ENCODE assay signal across 41 cellular contexts in the genomic region with DNA sequence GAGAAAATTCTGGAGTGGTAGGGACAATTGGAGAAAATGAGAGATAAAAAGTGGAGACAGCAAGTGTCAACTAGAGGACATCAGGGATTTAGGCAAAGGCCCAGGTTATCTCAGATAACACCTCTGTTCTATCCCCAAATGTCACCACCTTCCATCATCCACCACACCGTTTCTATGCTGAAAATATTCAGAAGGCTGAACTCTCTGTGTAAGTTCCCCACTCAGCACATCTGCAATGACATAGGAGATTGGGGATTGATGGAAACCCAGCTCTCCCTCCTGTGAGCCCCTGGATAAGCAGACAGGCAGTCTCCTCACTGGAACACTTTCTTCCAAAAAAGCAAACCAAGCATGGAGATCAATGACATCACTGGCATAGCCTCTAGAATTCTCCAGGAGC. TPM values are rescaled to one million over a fixed set of nuclear protein-coding genes. Genes with fewer than 3 reads are reported as not detected.
"Had no signal": no experiment of that assay in that cellular context is flagged by ENCODE, and none has a peak within 500 bp of the region (broad histone marks: within the 10 kb centered on the region; RNA-seq: fewer than 3 reads in every experiment).

No MANE protein-coding gene starts in this region.

- H3K4me1 Mint-ChIP-seq: activated B cell treated with CpG ODN at 0.5 μM for 24 hours had no signal

- H3K9me3 ChIP-seq: esophagus squamous epithelium, gastroesophageal sphincter had no signal

- H3K9me3 Mint-ChIP-seq: activated B cell treated with CpG ODN at 0.5 μM for 24 hours; activated CD4-positive, alpha-beta memory T cell treated with anti-CD3 and anti-CD28 coated beads, Interleukin-2, amount 10 ng/mL, durations not matched to agents 7 days and 5 days; activated CD4-positive, alpha-beta T cell treated with anti-CD3 and anti-CD28 coated beads, Interleukin-2, amount 10 ng/mL, durations not matched to agents 7 days and 5 days; activated T-cell treated with anti-CD3 and anti-CD28 coated beads, Interleukin-2, amount 50 U/mL, for 24 hours; activated T-cell treated with anti-CD3 and anti-CD28 coated beads, Interleukin-2, amount 50 U/mL, for 72 hours; effector memory CD8-positive, alpha-beta T cell; T-helper 2 cell treated with Interferon-gamma antibody and Interleukin-4, amounts not matched to agents 5 μg/mL and 100 μg/mL, for 36 hours had no signal

- H3K36me3 Mint-ChIP-seq: activated naive CD8-positive, alpha-beta T cell had no signal

- H3K36me3 ChIP-seq: brain microvascular endothelial cell, esophagus squamous epithelium, gastroesophageal sphincter, WERI-Rb-1 had no signal

- H3K4me3 ChIP-seq: esophagus squamous epithelium, gastroesophageal sphincter had no signal

- ATAC-seq: activated CD4-positive, CD25-positive, alpha-beta regulatory T cell treated with anti-CD3 and anti-CD28 coated beads, Interleukin-2, amount 50 U/mL, for 24 hours; activated T-cell treated with anti-CD3 and anti-CD28 coated beads, Interleukin-2, amount 50 U/mL, for 72 hours; effector memory CD8-positive, alpha-beta T cell; gastroesophageal sphincter; T-helper 17 cell had no signal

- H3K27ac ChIP-seq: brain microvascular endothelial cell, epithelial cell of prostate, esophagus squamous epithelium, gastroesophageal sphincter, WERI-Rb-1 had no signal

- H3K4me1 ChIP-seq: esophagus squamous epithelium, gastroesophageal sphincter had no signal

- H3K27ac Mint-ChIP-seq: activated B cell treated with CpG ODN at 0.5 μM for 24 hours; activated CD4-positive, alpha-beta memory T cell treated with anti-CD3 and anti-CD28 coated beads, Interleukin-2, amount 10 ng/mL, durations not matched to agents 7 days and 5 days; activated CD4-positive, alpha-beta T cell treated with anti-CD3 and anti-CD28 coated beads, Interleukin-2, amount 10 ng/mL, durations not matched to agents 7 days and 5 days; activated T-cell treated with anti-CD3 and anti-CD28 coated beads, Interleukin-2, amount 50 U/mL, for 24 hours; activated T-cell treated with anti-CD3 and anti-CD28 coated beads, Interleukin-2, amount 50 U/mL, for 72 hours; effector memory CD8-positive, alpha-beta T cell; T-helper 17 cell; T-helper 2 cell treated with Interferon-gamma antibody and Interleukin-4, amounts not matched to agents 5 μg/mL and 100 μg/mL, for 36 hours had no signal

- DNase-seq: activated B cell treated with CpG ODN at 0.5 μM for 24 hours; activated CD4-positive, alpha-beta memory T cell treated with anti-CD3 and anti-CD28 coated beads, Interleukin-2, amount 10 ng/mL, durations not matched to agents 7 days and 5 days; activated CD4-positive, alpha-beta T cell treated with anti-CD3 and anti-CD28 coated beads for 4 hours; activated CD4-positive, alpha-beta T cell treated with anti-CD3 and anti-CD28 coated beads, Interleukin-2, amount 10 ng/mL, durations not matched to agents 7 days and 5 days; activated CD4-positive, alpha-beta T cell treated with anti-CD3 and anti-CD28 coated beads, Interleukin-2, amount 50 U/mL, for 4 hours; activated CD8-positive, alpha-beta memory T cell treated with anti-CD3 and anti-CD28 coated beads, Interleukin-2, amount 50 U/mL, for 48 hours; activated effector memory CD4-positive, alpha-beta T cell treated with Interleukin-2 at 50 U/mL for 16 hours; activated gamma-delta T cell treated with Interleukin-2 at 50 U/mL for 16 hours; activated naive CD4-positive, alpha-beta T cell treated with anti-CD3 and anti-CD28 coated beads, Interleukin-2, amount 50 U/mL, for 16 hours; activated naive CD4-positive, alpha-beta T cell treated with Interleukin-2 at 50 U/mL for 16 hours; activated T-cell treated with anti-CD3 and anti-CD28 coated beads for 4 hours; activated T-cell treated with anti-CD3 and anti-CD28 coated beads, Interleukin-2, amount 50 U/mL, for 24 hours; activated T-cell treated with anti-CD3 and anti-CD28 coated beads, Interleukin-2, amount 50 U/mL, for 72 hours; amniotic stem cell; anterior cingulate cortex; brain microvascular endothelial cell; caudate nucleus; cortex of kidney; dermis blood vessel endothelial cell; effector CD4-positive, alpha-beta T cell; effector memory CD8-positive, alpha-beta T cell; esophagus squamous epithelium; foreskin melanocyte; T-helper 1 cell; T-helper 17 cell; T1000; WERI-Rb-1 had no signal

- H3K4me3 Mint-ChIP-seq: activated B cell treated with CpG ODN at 0.5 μM for 24 hours; activated CD4-positive, alpha-beta memory T cell treated with anti-CD3 and anti-CD28 coated beads, Interleukin-2, amount 10 ng/mL, durations not matched to agents 7 days and 5 days; activated CD4-positive, alpha-beta T cell treated with anti-CD3 and anti-CD28 coated beads, Interleukin-2, amount 10 ng/mL, durations not matched to agents 7 days and 5 days; activated naive CD8-positive, alpha-beta T cell; activated T-cell treated with anti-CD3 and anti-CD28 coated beads, Interleukin-2, amount 50 U/mL, for 24 hours; activated T-cell treated with anti-CD3 and anti-CD28 coated beads, Interleukin-2, amount 50 U/mL, for 72 hours; effector memory CD8-positive, alpha-beta T cell; T-helper 17 cell; T-helper 2 cell treated with Interferon-gamma antibody and Interleukin-4, amounts not matched to agents 5 μg/mL and 100 μg/mL, for 36 hours had no signal

- H3K27me3 ChIP-seq: brain microvascular endothelial cell, esophagus squamous epithelium, gastroesophageal sphincter had no signal

RNA-seq across cellular contexts. Expression of gene OR10P1, which starts 5.6 kb away (rescaled TPM):
- total RNA-seq: activated B cell treated with CpG ODN at 0.5 μM for 24 hours; activated CD4-positive, alpha-beta memory T cell treated with anti-CD3 and anti-CD28 coated beads, Interleukin-2, amount 10 ng/mL, durations not matched to agents 7 days and 5 days; activated CD4-positive, alpha-beta T cell treated with anti-CD3 and anti-CD28 coated beads, Interleukin-2, amount 10 ng/mL, durations not matched to agents 7 days and 5 days; activated T-cell treated with anti-CD3 and anti-CD28 coated beads, Interleukin-2, amount 50 U/mL, for 72 hours; astrocyte; bronchial epithelial cell; chondrocyte; dermis blood vessel endothelial cell; endothelial cell of umbilical vein; esophagus squamous epithelium; fibroblast of lung; fibroblast of villous mesenchyme; gastroesophageal sphincter; glomerular endothelial cell; T-helper 17 cell had no signal
- polyA plus RNA-seq: adipose tissue, endothelial cell of umbilical vein, esophagus, fibroblast of lung had no signal

RNA-seq across cellular contexts. Expression of gene OR2AP1, which starts 58.8 kb away (rescaled TPM):
- total RNA-seq: activated B cell treated with CpG ODN at 0.5 μM for 24 hours; activated CD4-positive, alpha-beta memory T cell treated with anti-CD3 and anti-CD28 coated beads, Interleukin-2, amount 10 ng/mL, durations not matched to agents 7 days and 5 days; activated CD4-positive, alpha-beta T cell treated with anti-CD3 and anti-CD28 coated beads, Interleukin-2, amount 10 ng/mL, durations not matched to agents 7 days and 5 days; activated T-cell treated with anti-CD3 and anti-CD28 coated beads, Interleukin-2, amount 50 U/mL, for 72 hours; astrocyte; bronchial epithelial cell; chondrocyte; dermis blood vessel endothelial cell; endothelial cell of umbilical vein; esophagus squamous epithelium; fibroblast of lung; fibroblast of villous mesenchyme; gastroesophageal sphincter; glomerular endothelial cell had no signal
- polyA plus RNA-seq: adipose tissue, endothelial cell of umbilical vein, esophagus, fibroblast of lung had no signal
